Comparison of ENCODE assay signal across 18 cellular contexts in genomic region chr1:197466813-197467212, GRCh38.
"Had no signal": no experiment of that assay in that cellular context is flagged by ENCODE, and none has a peak within 500 bp of the region (broad histone marks: within the 10 kb centered on the region; RNA-seq: fewer than 3 reads in every experiment).

No MANE protein-coding gene starts in this region.

- ATAC-seq: heart right ventricle; naive thymus-derived CD8-positive, alpha-beta T cell; pancreas; right cardiac atrium had no signal

- H3K27ac ChIP-seq: colonic mucosa, heart right ventricle, pancreas, thyroid gland, uterus had no signal

- H3K4me2 ChIP-seq: smooth muscle cell had no signal

- H3K9me3 ChIP-seq: colonic mucosa, heart right ventricle, pancreas, thyroid gland, uterus had no signal

- H3K4me3 Mint-ChIP-seq: naive thymus-derived CD8-positive, alpha-beta T cell; type B pancreatic cell had no signal

- H3K27me3 ChIP-seq: colonic mucosa, heart right ventricle, pancreas, thyroid gland, uterus had no signal

- H3K36me3 Mint-ChIP-seq: naive thymus-derived CD8-positive, alpha-beta T cell; type B pancreatic cell had no signal

- H3K4me1 ChIP-seq: colonic mucosa, uterus had no signal

- H3K27me3 Mint-ChIP-seq: progenitor cell of endocrine pancreas, type B pancreatic cell had no signal

- H3K27ac Mint-ChIP-seq: progenitor cell of endocrine pancreas, type B pancreatic cell had no signal

- H3K9me3 Mint-ChIP-seq: naive thymus-derived CD8-positive, alpha-beta T cell; type B pancreatic cell had no signal

- DNase-seq: colonic mucosa; dermis blood vessel endothelial cell; foreskin melanocyte; heart right ventricle; hypothalamus; kidney glomerular epithelial cell; mesendoderm; naive thymus-derived CD8-positive, alpha-beta T cell; occipital lobe; pancreas; right cardiac atrium; stimulated activated CD4-positive, alpha-beta T cell treated with anti-CD3 and anti-CD28 coated beads, Interleukin-2, amount 100 ng/mL, for 48 hours; stimulated activated naive CD4-positive, alpha-beta T cell treated with Interleukin-2 at 50 U/mL for 16 hours; thyroid gland; uterus had no signal

- H3K36me3 ChIP-seq: colonic mucosa, heart right ventricle, pancreas, thyroid gland, uterus had no signal

- H3K4me3 ChIP-seq: colonic mucosa, heart right ventricle, pancreas, smooth muscle cell, thyroid gland, uterus had no signal
